2 cellular contexts compared by ENCODE assay signal in genomic region chr15:82911458-82911857, GRCh38.
TF ChIP-seq lines count a peak whose summit lies in the region.

No MANE protein-coding gene starts in this region.

TF ChIP-seq in HEK293, 187 proteins besides CTCF, POLR2A, EP300 and RAD21:
- TF ChIP-seq PRDM6 (tag by site-specific recombination; IDR thresholded peaks at IDR 0.05) (0 out of 2 replicates have a peak, but pooled peaks have one; percentile 16), ZNF529 (tag by site-specific recombination; IDR thresholded peaks at IDR 0.05; ENCODE audit: insufficient replicate concordance) (no peak)
TF ChIP-seq in HEK293: peak in this region for 1.

TF ChIP-seq in K562, 482 proteins besides CTCF, POLR2A, EP300 and RAD21:
- TF ChIP-seq RNF2 (IDR thresholded peaks at IDR 0.05) (no peak), ZFP91 (CRISPR knock-in tag; IDR thresholded peaks at IDR 0.05) (no peak)
- TF ChIP-seq, protein P1, sequence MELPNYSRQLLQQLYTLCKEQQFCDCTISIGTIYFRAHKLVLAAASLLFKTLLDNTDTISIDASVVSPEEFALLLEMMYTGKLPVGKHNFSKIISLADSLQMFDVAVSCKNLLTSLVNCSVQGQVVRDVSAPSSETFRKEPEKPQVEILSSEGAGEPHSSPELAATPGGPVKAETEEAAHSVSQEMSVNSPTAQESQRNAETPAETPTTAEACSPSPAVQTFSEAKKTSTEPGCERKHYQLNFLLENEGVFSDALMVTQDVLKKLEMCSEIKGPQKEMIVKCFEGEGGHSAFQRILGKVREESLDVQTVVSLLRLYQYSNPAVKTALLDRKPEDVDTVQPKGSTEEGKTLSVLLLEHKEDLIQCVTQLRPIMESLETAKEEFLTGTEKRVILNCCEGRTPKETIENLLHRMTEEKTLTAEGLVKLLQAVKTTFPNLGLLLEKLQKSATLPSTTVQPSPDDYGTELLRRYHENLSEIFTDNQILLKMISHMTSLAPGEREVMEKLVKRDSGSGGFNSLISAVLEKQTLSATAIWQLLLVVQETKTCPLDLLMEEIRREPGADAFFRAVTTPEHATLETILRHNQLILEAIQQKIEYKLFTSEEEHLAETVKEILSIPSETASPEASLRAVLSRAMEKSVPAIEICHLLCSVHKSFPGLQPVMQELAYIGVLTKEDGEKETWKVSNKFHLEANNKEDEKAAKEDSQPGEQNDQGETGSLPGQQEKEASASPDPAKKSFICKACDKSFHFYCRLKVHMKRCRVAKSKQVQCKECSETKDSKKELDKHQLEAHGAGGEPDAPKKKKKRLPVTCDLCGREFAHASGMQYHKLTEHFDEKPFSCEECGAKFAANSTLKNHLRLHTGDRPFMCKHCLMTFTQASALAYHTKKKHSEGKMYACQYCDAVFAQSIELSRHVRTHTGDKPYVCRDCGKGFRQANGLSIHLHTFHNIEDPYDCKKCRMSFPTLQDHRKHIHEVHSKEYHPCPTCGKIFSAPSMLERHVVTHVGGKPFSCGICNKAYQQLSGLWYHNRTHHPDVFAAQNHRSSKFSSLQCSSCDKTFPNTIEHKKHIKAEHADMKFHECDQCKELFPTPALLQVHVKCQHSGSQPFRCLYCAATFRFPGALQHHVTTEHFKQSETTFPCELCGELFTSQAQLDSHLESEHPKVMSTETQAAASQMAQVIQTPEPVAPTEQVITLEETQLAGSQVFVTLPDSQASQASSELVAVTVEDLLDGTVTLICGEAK (IDR thresholded peaks at IDR 0.05), result peak; percentile 93
- TF ChIP-seq, protein P1 (CRISPR knock-in tag; IDR thresholded peaks at IDR 0.05), result peak; percentile 80
TF ChIP-seq in K562: peak in this region for 1.
